10 cellular contexts compared by ENCODE assay signal in the genomic region with DNA sequence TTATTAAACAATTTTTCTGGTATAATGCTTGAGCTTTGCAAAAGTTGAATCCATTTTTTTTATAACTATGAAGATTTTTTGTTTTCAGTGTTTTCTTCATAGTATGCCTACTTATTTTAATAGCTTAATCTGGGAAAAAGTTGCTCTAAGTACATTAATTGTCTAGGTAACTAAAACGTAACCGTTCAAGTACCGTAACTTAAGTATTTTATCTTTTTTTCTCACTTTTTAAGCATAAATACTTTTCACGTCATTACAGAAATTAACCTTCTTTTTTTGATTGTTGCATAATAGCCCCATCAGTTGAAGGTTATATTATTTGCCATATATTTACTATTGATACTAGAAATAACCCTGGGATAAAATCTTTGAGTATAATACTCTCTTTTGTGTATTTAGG.
"Had no signal": no experiment of that assay in that cellular context is flagged by ENCODE, and none has a peak within 500 bp of the region (broad histone marks: within the 10 kb centered on the region; RNA-seq: fewer than 3 reads in every experiment).

No MANE protein-coding gene starts in this region.

- H3K9me3 Mint-ChIP-seq: GM23338, H9, HFFc6 had no signal

- H3K4me3 ChIP-seq: GM23248, GM23338, HAP-1 had no signal

- H3K4me2 ChIP-seq: GM23338 had no signal

- H3K9me3 ChIP-seq: HAP-1 had no signal

- DNase-seq: GM23248, GOT3, H7, H9, HCEC 1CT, HFFc6 had no signal

- H3K4me3 Mint-ChIP-seq: GM23338, H9, HFFc6 had no signal

- H3K27ac ChIP-seq: GM23248 had no signal

- H3K36me3 ChIP-seq: HAP-1 had no signal

- H2AFZ ChIP-seq: GM23248, GM23338 had no signal

- H3K4me1 ChIP-seq: HAP-1 had no signal

- H3K27ac Mint-ChIP-seq: GM23338, H9, HFFc6 had no signal

- FAIRE-seq: H1 had no signal

- H3K9ac ChIP-seq: GM23248 had no signal

- ATAC-seq: GM23338, HCT116 had no signal
